In genomic region chr4:41998019-41998418, GRCh38 we compare ENCODE assay signal across 25 cellular contexts. TPM values are rescaled to one million over a fixed set of nuclear protein-coding genes. Genes with fewer than 3 reads are reported as not detected.
"Had no signal": no experiment of that assay in that cellular context is flagged by ENCODE, and none has a peak within 500 bp of the region (broad histone marks: within the 10 kb centered on the region; RNA-seq: fewer than 3 reads in every experiment).

No MANE protein-coding gene starts in this region.

- H3K27ac Mint-ChIP-seq: natural killer cell; progenitor cell of endocrine pancreas; stimulated activated naive CD8-positive, alpha-beta T cell treated with anti-CD3 and anti-CD28 coated beads, Interleukin-15, amount 100 ng/mL, for 72 hours had no signal

- H3K36me3 ChIP-seq: suprapubic skin, vagina had no signal

- DNase-seq: dermis blood vessel endothelial cell; effector memory CD4-positive, alpha-beta T cell; erythroblast; esophagus squamous epithelium; foreskin melanocyte; glutamatergic neuron; lower lobe of right lung; natural killer cell; stimulated activated CD4-positive, alpha-beta T cell treated with anti-CD3 and anti-CD28 coated beads, Interleukin-12 subunit alpha, Interleukin-12 subunit beta, amount 100 ng/mL, for 4 hours; stimulated activated CD4-positive, alpha-beta T cell treated with anti-CD3 and anti-CD28 coated beads, Interleukin-1b, Interleukin-23, amount 100 ng/mL, for 48 hours; stimulated activated CD4-positive, alpha-beta T cell treated with anti-CD3 and anti-CD28 coated beads, Interleukin-4, amount 100 ng/mL, for 1 hour; stimulated activated CD8-positive, alpha-beta memory T cell treated with anti-CD3 and anti-CD28 coated beads, Interleukin-4, amount 100 ng/mL, for 48 hours; stimulated activated naive CD4-positive, alpha-beta T cell; stimulated activated naive CD8-positive, alpha-beta T cell treated with anti-CD3 and anti-CD28 coated beads, Interleukin-15, amount 100 ng/mL, for 72 hours; transverse colon had no signal

- H3K4me1 Mint-ChIP-seq: neural crest cell; stimulated activated naive CD8-positive, alpha-beta T cell treated with anti-CD3 and anti-CD28 coated beads, Interleukin-15, amount 100 ng/mL, for 72 hours had no signal

- FAIRE-seq: keratinocyte had no signal

- H3K27me3 ChIP-seq: esophagus squamous epithelium, suprapubic skin, transverse colon, vagina had no signal

- ATAC-seq: left lobe of liver; lower lobe of right lung; natural killer cell; sciatic nerve; stimulated activated naive CD8-positive, alpha-beta T cell treated with anti-CD3 and anti-CD28 coated beads, Interleukin-15, amount 100 ng/mL, for 72 hours had no signal

- H3K79me2 ChIP-seq: parathyroid adenoma had no signal

- H2AFZ ChIP-seq: parathyroid adenoma had no signal

- H3K27me3 Mint-ChIP-seq: progenitor cell of endocrine pancreas; stimulated activated naive CD8-positive, alpha-beta T cell treated with anti-CD3 and anti-CD28 coated beads, Interleukin-15, amount 100 ng/mL, for 72 hours had no signal

- H3K4me3 ChIP-seq: coronary artery, esophagus squamous epithelium, lower lobe of right lung, smooth muscle cell, suprapubic skin, transverse colon, vagina had no signal

- H3K9ac ChIP-seq: parathyroid adenoma had no signal

- H3K27ac ChIP-seq: coronary artery, esophagus squamous epithelium, lower lobe of right lung, parathyroid adenoma, suprapubic skin, transverse colon, vagina had no signal

- H3K4me3 Mint-ChIP-seq: natural killer cell; neural crest cell; stimulated activated naive CD8-positive, alpha-beta T cell treated with anti-CD3 and anti-CD28 coated beads, Interleukin-15, amount 100 ng/mL, for 72 hours had no signal

- H3K9me3 Mint-ChIP-seq: natural killer cell; neural crest cell; stimulated activated naive CD8-positive, alpha-beta T cell treated with anti-CD3 and anti-CD28 coated beads, Interleukin-15, amount 100 ng/mL, for 72 hours had no signal

- H3K9me3 ChIP-seq: esophagus squamous epithelium, lower lobe of right lung, suprapubic skin, transverse colon, vagina had no signal

- H3K36me3 Mint-ChIP-seq: natural killer cell had no signal

- H3K4me2 ChIP-seq: smooth muscle cell had no signal

- H3K4me1 ChIP-seq: esophagus squamous epithelium, parathyroid adenoma, suprapubic skin had no signal

RNA-seq across cellular contexts. Expression of gene DCAF4L1, which starts 16.5 kb away (rescaled TPM):
- total RNA-seq: vagina had no signal
